13 cellular contexts compared by ENCODE assay signal in the genomic region with DNA sequence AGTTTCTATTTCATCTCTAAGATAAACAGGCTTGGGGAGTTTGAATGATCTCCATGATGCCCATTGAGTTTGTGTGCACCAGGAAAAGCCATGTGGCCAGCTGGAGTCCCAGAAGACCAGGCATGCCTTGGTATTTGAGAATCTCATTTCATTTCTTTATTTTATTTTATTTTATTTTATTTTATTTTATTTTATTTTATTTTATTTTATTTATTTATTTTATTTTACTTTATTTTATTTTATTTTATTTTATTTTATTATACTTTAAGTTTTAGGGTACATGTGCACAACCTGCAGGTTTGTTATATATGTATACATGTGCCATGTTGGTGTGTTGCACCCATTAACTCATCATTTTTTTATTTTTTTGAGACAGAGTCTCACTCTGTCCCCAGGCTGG. TPM values are rescaled to one million over a fixed set of nuclear protein-coding genes. Genes with fewer than 3 reads are reported as not detected.
"Had no signal": no experiment of that assay in that cellular context is flagged by ENCODE, and none has a peak within 500 bp of the region (broad histone marks: within the 10 kb centered on the region; RNA-seq: fewer than 3 reads in every experiment).

No MANE protein-coding gene starts in this region.

RNA-seq across cellular contexts. Expression of gene MRAP2, which starts 51.1 kb away (rescaled TPM):
- total RNA-seq: activated B cell treated with CpG ODN at 0.5 μM for 24 hours; activated CD4-positive, alpha-beta memory T cell treated with anti-CD3 and anti-CD28 coated beads for 36 hours; activated CD4-positive, alpha-beta memory T cell treated with anti-CD3 and anti-CD28 coated beads, Interleukin-2, amount 10 ng/mL, durations not matched to agents 7 days and 5 days; activated CD4-positive, alpha-beta T cell treated with anti-CD3 and anti-CD28 coated beads for 36 hours; activated CD4-positive, alpha-beta T cell treated with anti-CD3 and anti-CD28 coated beads, Interleukin-2, amount 10 ng/mL, durations not matched to agents 24 days and 14 days; activated CD4-positive, alpha-beta T cell treated with anti-CD3 and anti-CD28 coated beads, Interleukin-2, amount 10 ng/mL, durations not matched to agents 7 days and 5 days; activated CD8-positive, alpha-beta memory T cell treated with anti-CD3 and anti-CD28 coated beads for 36 hours; activated CD8-positive, alpha-beta memory T cell treated with anti-CD3 and anti-CD28 coated beads, Interleukin-2, amount 10 ng/mL, durations not matched to agents 7 days and 5 days; activated CD8-positive, alpha-beta T cell treated with anti-CD3 and anti-CD28 coated beads for 36 hours; activated CD8-positive, alpha-beta T cell treated with anti-CD3 and anti-CD28 coated beads, Interleukin-2, amount 10 ng/mL, durations not matched to agents 7 days and 5 days; T-cell; T-helper 17 cell; T-helper 2 cell treated with Interferon-gamma antibody and Interleukin-4, amounts not matched to agents 100 ng/mL and 5 ng/mL, for 36 hours had no signal
